In the genomic region with DNA sequence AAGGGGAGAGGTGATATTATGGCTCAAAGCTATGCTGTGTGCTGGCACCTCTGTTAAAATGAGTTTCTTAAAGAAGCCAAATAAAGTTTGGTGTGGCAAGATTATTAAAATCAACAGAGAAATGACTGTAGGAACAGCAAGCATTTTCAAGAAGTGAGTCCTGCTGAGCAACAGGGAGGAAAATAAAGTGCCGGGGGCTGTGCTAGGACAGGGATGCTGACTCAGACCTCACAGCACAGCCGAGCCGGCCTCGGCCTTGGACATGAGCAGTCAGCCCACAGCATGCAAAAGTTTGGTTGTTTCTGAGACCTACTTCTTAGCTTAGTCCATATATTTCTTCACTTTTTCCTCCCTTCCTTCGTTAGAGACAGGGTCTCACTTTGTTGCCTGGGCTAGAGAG, we compare ENCODE assay signal across 17 cellular contexts. TPM values are rescaled to one million over a fixed set of nuclear protein-coding genes. Genes with fewer than 3 reads are reported as not detected.
DNase-seq lines count a peak whose midpoint lies in the region; ATAC-seq, FAIRE-seq and TF ChIP-seq lines count a peak whose summit lies in the region.
"Had no signal": no experiment of that assay in that cellular context is flagged by ENCODE, and none has a peak within 500 bp of the region (broad histone marks: within the 10 kb centered on the region; RNA-seq: fewer than 3 reads in every experiment).

No MANE protein-coding gene starts in this region.

- H4K5ac ChIP-seq in mesendoderm (ENCODE audit: low read length): no peak overlapping the region

- no peak overlapping the region for H3K23ac ChIP-seq in mesendoderm (ENCODE audit: low read length)

- peak overlapping the region; percentile 33 for H3K18ac ChIP-seq in mesendoderm (ENCODE audit: low read length)

- H3K4me3 ChIP-seq in choroid plexus epithelial cell (ENCODE audit: low read depth, low read length) (no peak overlapping the region), mesendoderm (ENCODE audit: low read length) (no peak overlapping the region), kidney (ENCODE audit: low read length in 2 of 2) (no peak overlapping the region)
- H3K4me3 ChIP-seq: BLaER1 treated with 17β-estradiol and CSF1 and Interleukin-3, amounts not matched to agents 10 nM and 100 nM; esophagus muscularis mucosa had no signal

- TF ChIP-seq CTCF in choroid plexus epithelial cell (conservative IDR thresholded peaks at IDR 0.05; ENCODE audit: low read depth, low read length) (no peak), kidney (IDR thresholded peaks at IDR 0.05; ENCODE audit: borderline replicate concordance, extremely low read depth, insufficient read depth) (no peak)

- H3K4me2 ChIP-seq in mesendoderm (ENCODE audit: low read length): no peak overlapping the region

- H3K36me3 ChIP-seq in mesendoderm (ENCODE audit: control insufficient read depth, insufficient read depth, low read length) (no peaks in the 10 kb centered on the region), kidney (ENCODE audit: control insufficient read depth in 1 of 2, insufficient read depth in 2 of 2, low read length in 2 of 2) (no peaks in the 10 kb centered on the region)
- H3K36me3 ChIP-seq: BLaER1 treated with 17β-estradiol and CSF1 and Interleukin-3, amounts not matched to agents 10 nM and 100 nM; esophagus muscularis mucosa had no signal

- no peak overlapping the region for H2BK15ac ChIP-seq in mesendoderm (replicated peaks; ENCODE audit: low read depth)

- H2AK5ac ChIP-seq in mesendoderm (ENCODE audit: low read length): peak overlapping the region; percentile 76

- intact Hi-C loops in kidney (cut with DNase I): no loop called here

- peak overlapping the region; percentile 38 for H2BK5ac ChIP-seq in mesendoderm (ENCODE audit: low read length)

- H3K79me1 ChIP-seq in mesendoderm (ENCODE audit: low read length): peaks cover 6% of the 10 kb centered on the region

- no peak for ATAC-seq in GM18861 (IDR thresholded peaks at IDR 0.05; ENCODE audit: unreplicated experiment)
- ATAC-seq in HG02981 (IDR thresholded peaks at IDR 0.05; ENCODE audit: unreplicated experiment): no peak
- ATAC-seq: stimulated activated effector memory CD8-positive, alpha-beta T cell treated with anti-CD3 and anti-CD28 coated beads, Interleukin-12 subunit alpha, Interleukin-12 subunit beta, amount 100 ng/mL, for 72 hours had no signal

- H2BK120ac ChIP-seq in mesendoderm (ENCODE audit: low read depth, low read length): peak overlapping the region; percentile 32

- H3K9me3 ChIP-seq in kidney (ENCODE audit: control insufficient read depth in 1 of 2, low read length in 2 of 2): no peaks in the 10 kb centered on the region
- H3K9me3 ChIP-seq: BLaER1 treated with 17β-estradiol and CSF1 and Interleukin-3, amounts not matched to agents 10 nM and 100 nM; esophagus muscularis mucosa had no signal

- DNase-seq in EH (ENCODE audit: low read depth) (peak; percentile 92), RPMI7951 (ENCODE audit: low read depth) (peak; percentile 91), choroid plexus epithelial cell (ENCODE audit: low read depth) (peak; percentile 80), mesendoderm (no peak), kidney (no peak), DMS79 treated with DMSO at 0.1 percent for 48 hours (lab: John Stamatoyannopoulos, UW) (no peak)
- DNase-seq: activated CD4-positive, CD25-positive, alpha-beta regulatory T cell; activated naive CD4-positive, alpha-beta T cell treated with Interleukin-2 at 50 U/mL for 16 hours; cerebellar nuclear complex; H9; NCI-H2171; stimulated activated CD4-positive, alpha-beta T cell treated with anti-CD3 and anti-CD28 coated beads, Interleukin-4, amount 100 ng/mL, for 1 hour had no signal

- peaks cover 6% of the 10 kb centered on the region for H3K79me2 ChIP-seq in mesendoderm (ENCODE audit: control insufficient read depth, insufficient read depth, low read length)

- no CpG with 5 or more reads among the region's 5 CpGs for WGBS in mesendoderm (ENCODE audit: extremely low coverage, insufficient coverage, low lambda C conversion rate)

- H4K8ac ChIP-seq in mesendoderm (ENCODE audit: low read depth, low read length): no peak overlapping the region

- H3K4me1 ChIP-seq in mesendoderm (ENCODE audit: control insufficient read depth, low read depth, low read length): peaks cover 25% of the 10 kb centered on the region
- no peaks in the 10 kb centered on the region for H3K4me1 ChIP-seq in kidney (ENCODE audit: control insufficient read depth in 1 of 2, insufficient read depth in 1 of 2, low read depth in 1 of 2, low read length in 2 of 2)
- H3K4me1 ChIP-seq: esophagus muscularis mucosa had no signal

- H3K9ac ChIP-seq in mesendoderm (ENCODE audit: low read length): no peak overlapping the region
- no peak overlapping the region for H3K9ac ChIP-seq in kidney (ENCODE audit: low read length in 2 of 2)
- H3K9ac ChIP-seq: BLaER1 treated with 17β-estradiol and CSF1 and Interleukin-3, amounts not matched to agents 10 nM and 100 nM had no signal

- H3K27me3 ChIP-seq in mesendoderm (ENCODE audit: insufficient read depth, low read length, poor library complexity): no peaks in the 10 kb centered on the region

- no peak for FAIRE-seq in kidney (lab: Jason Lieb, UNC)

- peak overlapping the region; percentile 2 for H3K4ac ChIP-seq in mesendoderm (ENCODE audit: low read depth, low read length)

- H3K27ac ChIP-seq in mesendoderm (ENCODE audit: low read depth, low read length) (no peak overlapping the region), kidney (ENCODE audit: low read depth in 2 of 2, low read length in 2 of 2) (no peak overlapping the region)
- H3K27ac ChIP-seq: BLaER1 treated with 17β-estradiol and CSF1 and Interleukin-3, amounts not matched to agents 10 nM and 100 nM; esophagus muscularis mucosa had no signal

- peak overlapping the region; percentile 37 for H3K56ac ChIP-seq in mesendoderm (ENCODE audit: low read length)

RNA-seq across cellular contexts. Expression of a gene that starts 19.2 kb away (rescaled TPM):
- total RNA-seq in RPMI7951 (2014; rRNA removed; shearing (Covaris generic)): 21.0 and 24.5 TPM in 2 replicates
- polyA plus RNA-seq in mesendoderm (2013, experiment 1 of 2): 7.9 TPM
- 8.2 TPM for polyA plus RNA-seq in mesendoderm (2013, experiment 2 of 2)
- total RNA-seq in kidney: 4.3 TPM
- 7.6 TPM for polyA plus RNA-seq in kidney (ENCODE audit: insufficient read depth, low read depth, low replicate concordance)

Comparison
In these comparisons a context has a peak if more than half of its experiments do, and no peak if none do; other contexts are left out.
1. DNase-seq: peak in EH (single experiment), RPMI7951 (single experiment) and choroid plexus epithelial cell (single experiment); none in mesendoderm (single experiment), kidney (single experiment) and DMS79 treated with DMSO at 0.1 percent for 48 hours (single experiment).